Comparison of ENCODE assay signal across 25 cellular contexts in genomic region chr13:67281476-67281875, GRCh38.
"Had no signal": no experiment of that assay in that cellular context is flagged by ENCODE, and none has a peak within 500 bp of the region (broad histone marks: within the 10 kb centered on the region; RNA-seq: fewer than 3 reads in every experiment).

No MANE protein-coding gene starts in this region.

- H3K9me3 ChIP-seq: heart left ventricle, pancreas, psoas muscle, suprapubic skin, tibial artery, upper lobe of right lung had no signal

- H3K36me3 ChIP-seq: brain microvascular endothelial cell, heart left ventricle, pancreas, suprapubic skin, tibial artery, upper lobe of right lung had no signal

- DNase-seq: activated B cell treated with CpG ODN at 0.5 μM for 24 hours; activated CD4-positive, alpha-beta T cell treated with anti-CD3 and anti-CD28 coated beads, Interleukin-2, amount 50 U/mL, for 1 hour; activated CD8-positive, alpha-beta T cell treated with anti-CD3 and anti-CD28 coated beads for 36 hours; activated gamma-delta T cell treated with Interleukin-2 at 50 U/mL for 16 hours; activated naive CD4-positive, alpha-beta T cell treated with anti-CD3 and anti-CD28 coated beads, Interleukin-2, amount 50 U/mL, for 16 hours; activated T-cell treated with anti-CD3 and anti-CD28 coated beads, Interleukin-2, amount 50 U/mL, for 4 hours; amniotic stem cell; brain microvascular endothelial cell; foreskin fibroblast; heart left ventricle; hypothalamus; naive B cell; nucleus accumbens; pancreas; psoas muscle; stimulated activated CD4-positive, alpha-beta T cell treated with anti-CD3 and anti-CD28 coated beads, Interleukin-15, amount 100 ng/mL, for 24 hours; stimulated activated naive CD4-positive, alpha-beta T cell; tibial artery; upper lobe of right lung had no signal

- H3K27me3 ChIP-seq: brain microvascular endothelial cell, heart left ventricle, pancreas, suprapubic skin, tibial artery, upper lobe of right lung had no signal

- H3K4me1 ChIP-seq: heart left ventricle, pancreas, psoas muscle, suprapubic skin, tibial artery, upper lobe of right lung had no signal

- H3K4me3 ChIP-seq: coronary artery, heart left ventricle, pancreas, psoas muscle, suprapubic skin, tibial artery, upper lobe of right lung had no signal

- ATAC-seq: activated CD8-positive, alpha-beta T cell treated with anti-CD3 and anti-CD28 coated beads for 36 hours; activated T-cell treated with anti-CD3 and anti-CD28 coated beads, Interleukin-2, amount 50 U/mL, for 4 hours; activated T-helper 17 cell treated with anti-CD3 and anti-CD28 coated beads, Interleukin-2, amount 50 U/mL, for 72 hours; esophagus mucosa; heart left ventricle; pancreas; psoas muscle; upper lobe of right lung had no signal

- FAIRE-seq: astrocyte, endothelial cell of umbilical vein, pancreas had no signal

- H3K27ac ChIP-seq: brain microvascular endothelial cell, coronary artery, heart left ventricle, pancreas, psoas muscle, suprapubic skin, tibial artery, upper lobe of right lung had no signal
